ENCODE assay signal across 32 cellular contexts in the genomic region with DNA sequence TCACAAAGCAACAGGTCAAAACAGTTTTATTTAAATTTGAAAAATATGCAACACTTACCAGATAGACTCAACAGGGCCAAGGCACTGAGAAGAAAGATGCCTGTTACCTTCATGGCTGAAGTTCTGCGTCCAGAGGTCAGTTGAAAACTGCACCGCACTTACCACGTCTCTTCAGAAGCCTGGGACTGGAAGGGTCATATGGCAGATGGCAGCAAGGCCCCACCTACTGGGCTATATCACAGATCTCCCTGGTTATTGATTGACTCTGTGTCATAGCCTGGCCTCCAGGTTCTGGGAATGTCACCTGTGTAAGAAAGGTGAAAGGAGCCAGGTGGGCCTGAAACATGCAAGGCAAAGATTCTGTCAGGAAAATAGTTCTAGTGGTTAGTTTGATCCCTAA. TPM values are rescaled to one million over a fixed set of nuclear protein-coding genes. Genes with fewer than 3 reads are reported as not detected.
DNase-seq lines count a peak whose midpoint lies in the region; ATAC-seq and TF ChIP-seq lines count a peak whose summit lies in the region.
"Had no signal": no experiment of that assay in that cellular context is flagged by ENCODE, and none has a peak within 500 bp of the region (broad histone marks: within the 10 kb centered on the region; RNA-seq: fewer than 3 reads in every experiment).

A gene with protein sequence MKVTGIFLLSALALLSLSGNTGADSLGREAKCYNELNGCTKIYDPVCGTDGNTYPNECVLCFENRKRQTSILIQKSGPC (minus strand): TSS at position 207 of the 400 bp plus-strand sequence. CDS start 94 bp downstream, at position 113.

- peak within 1 kb of the TSS; percentile 52; the same call in 1 of the 2 replicates for H2BK15ac ChIP-seq in H9 (ENCODE audit: low read depth, low read length)

- peak within 1 kb of the TSS; percentile 66 to 69 for H3K4me3 ChIP-seq in body of pancreas
- no peak within 1 kb of the TSS for H3K4me3 ChIP-seq in mucosa of descending colon
- H3K4me3 ChIP-seq in upper lobe of left lung: no peak within 1 kb of the TSS
- H3K4me3 ChIP-seq: ascending aorta, BLaER1, cardiac muscle cell, coronary artery, HAP-1, left ventricle myocardium inferior had no signal

- no peak within 1 kb of the TSS for H3K4me2 ChIP-seq in H9 (ENCODE audit: insufficient read depth, insufficient read length, low read length)
- H3K4me2 ChIP-seq: BLaER1 had no signal

- no peak within 1 kb of the TSS for H2AFZ ChIP-seq in H9 (ENCODE audit: low read length)

- H3K4me1 Mint-ChIP-seq in H9: no peaks in the 10 kb centered on the region
- H3K4me1 Mint-ChIP-seq in type B pancreatic cell (ENCODE audit: unreplicated experiment): no peaks in the 10 kb centered on the region
- H3K4me1 Mint-ChIP-seq: mesothelial cell of epicardium, T-helper 17 cell had no signal

- no peak within 1 kb of the TSS for H2BK12ac ChIP-seq in H9 (ENCODE audit: insufficient read length, low read depth, low read length)

- intact Hi-C loops in body of pancreas (cut with DNase I): no loop called here
- intact Hi-C loops in mucosa of descending colon (cut with DNase I, micrococcal nuclease): no loop called here

- TF ChIP-seq CTCF in H9 (conservative IDR thresholded peaks at IDR 0.05): no peak
- TF ChIP-seq CTCF in body of pancreas (IDR thresholded peaks at IDR 0.05): peak in 3 of 7 experiments; percentile 7 to 29 (median 19)
- TF ChIP-seq CTCF in mucosa of descending colon (IDR thresholded peaks at IDR 0.05): no peak
- no peak for TF ChIP-seq CTCF in type B pancreatic cell (conservative IDR thresholded peaks at IDR 0.05)
- TF ChIP-seq CTCF in upper lobe of left lung (IDR thresholded peaks at IDR 0.05): no peak

- H3K23ac ChIP-seq in H9 (ENCODE audit: insufficient read length, low read depth, low read length): no peak within 1 kb of the TSS

- H3K27ac ChIP-seq in H9 (ENCODE audit: insufficient read length, low read depth, low read length) (no peak within 1 kb of the TSS), body of pancreas (peak within 1 kb of the TSS; percentile 52 to 83 (median 74)), upper lobe of left lung (no peak within 1 kb of the TSS)
- H3K27ac ChIP-seq: ascending aorta, BLaER1, cardiac muscle cell, coronary artery, left ventricle myocardium inferior had no signal

- ATAC-seq in body of pancreas (peak; percentile 82), mucosa of descending colon (peak; percentile 97), upper lobe of left lung (ENCODE audit: low FRiP score in 2 of 2) (no peak)
- ATAC-seq: activated naive CD4-positive, alpha-beta T cell treated with anti-CD3 and anti-CD28 coated beads, Interleukin-2, amount 50 U/mL, for 72 hours; effector memory CD8-positive, alpha-beta T cell; natural killer cell treated with Interleukin-12 subunit alpha and Interleukin-12 subunit beta and Interleukin-15 and Interleukin-18, amount 100 ng/mL, for 72 hours; SK-N-SH treated with all-trans-retinoic acid at 6 μM for 48 hours; T-helper 17 cell had no signal

- H3K4me1 ChIP-seq in H9 (ENCODE audit: insufficient read depth, low read length) (no peaks in the 10 kb centered on the region), body of pancreas (peaks cover 40% of the 10 kb centered on the region), mucosa of descending colon (ENCODE audit: low read depth) (peaks cover 5% of the 10 kb centered on the region), upper lobe of left lung (no peaks in the 10 kb centered on the region)
- H3K4me1 ChIP-seq: ascending aorta, BLaER1, HAP-1, left ventricle myocardium inferior had no signal

- no peak within 1 kb of the TSS for H2AK5ac ChIP-seq in H9 (ENCODE audit: insufficient read length, low read length)

- no peak within 1 kb of the TSS for H3K9ac ChIP-seq in H9 (ENCODE audit: extremely low read depth, insufficient read length, low read length)
- H3K9ac ChIP-seq: BLaER1 had no signal

- H4K5ac ChIP-seq in H9 (ENCODE audit: insufficient read length, low read depth, low read length): no peak within 1 kb of the TSS

- H4K8ac ChIP-seq in H9 (replicated peaks; ENCODE audit: insufficient read length, low read depth, low read length): no peak within 1 kb of the TSS

- H3K27ac Mint-ChIP-seq in H9 (no peak within 1 kb of the TSS), type B pancreatic cell (no peak within 1 kb of the TSS)
- H3K27ac Mint-ChIP-seq: activated naive CD4-positive, alpha-beta T cell treated with anti-CD3 and anti-CD28 coated beads, Interleukin-2, amount 50 U/mL, for 72 hours; activated T-helper 2 cell treated with anti-CD3 and anti-CD28 coated beads, Interferon-gamma antibody, Interleukin-2, Interleukin-4, amounts not matched to agents 10 μg/mL and 5 μg/mL and 100 μg/mL, durations not matched to agents 14 hours and 24 hours and 36 hours; effector memory CD8-positive, alpha-beta T cell; mesothelial cell of epicardium; natural killer cell treated with Interleukin-12 subunit alpha and Interleukin-12 subunit beta and Interleukin-15 and Interleukin-18, amount 100 ng/mL, for 72 hours; T-helper 17 cell had no signal

- no peaks in the 10 kb centered on the region for H4K20me1 ChIP-seq in H9 (ENCODE audit: control insufficient read depth, insufficient read depth, insufficient read length)
- H4K20me1 ChIP-seq: BLaER1 had no signal

- H3K9me3 ChIP-seq in H9 (ENCODE audit: control insufficient read depth, low read depth, low read length) (no peaks in the 10 kb centered on the region), body of pancreas (no peaks in the 10 kb centered on the region), mucosa of descending colon (no peaks in the 10 kb centered on the region), upper lobe of left lung (no peaks in the 10 kb centered on the region)
- H3K9me3 ChIP-seq: ascending aorta, BLaER1, HAP-1, left ventricle myocardium inferior had no signal

- no peak within 1 kb of the TSS for H4K91ac ChIP-seq in H9 (ENCODE audit: insufficient read length, low read depth, low read length)

- H3K79me2 ChIP-seq in H9 (ENCODE audit: insufficient read depth, low read length): no peaks in the 10 kb centered on the region

- no peak within 1 kb of the TSS for H3K4ac ChIP-seq in H9 (ENCODE audit: low read depth, low read length)

- H3K27me3 Mint-ChIP-seq in H9 (ENCODE audit: low read depth) (no peaks in the 10 kb centered on the region), type B pancreatic cell (peaks cover 5% of the 10 kb centered on the region)

- no peak for DNase-seq in H9
- peak; percentile 88 to 96 (median 92) for DNase-seq in body of pancreas
- DNase-seq in mucosa of descending colon: peak; percentile 65 to 75 (median 65)
- DNase-seq in type B pancreatic cell (ENCODE audit: extremely low spot score, unreplicated experiment): no peak
- no peak for DNase-seq in anterior cingulate cortex (lab: John Stamatoyannopoulos, UW)
- DNase-seq in upper lobe of left lung: no peak
- DNase-seq in cerebellum (ENCODE audit: low spot score): no peak
- no peak for DNase-seq in activated CD8-positive, alpha-beta memory T cell treated with anti-CD3 and anti-CD28 coated beads for 24 hours
- DNase-seq: activated T-cell treated with anti-CD3 and anti-CD28 coated beads for 4 hours; DMS79; effector memory CD8-positive, alpha-beta T cell; left ventricle myocardium inferior; MM.1S; NCI-H1105 treated with DMSO at 0.1 percent for 48 hours; NCI-H1930; NCI-H2171 treated with DMSO at 0.1 percent for 48 hours; NCI-H510A; occipital lobe; stimulated activated naive CD4-positive, alpha-beta T cell; T-helper 17 cell had no signal

- no peaks in the 10 kb centered on the region for H3K23me2 ChIP-seq in H9 (ENCODE audit: insufficient read length, low read depth, low read length, poor library complexity, severe bottlenecking)

- WGBS in H9 (ENCODE audit: extremely low coverage, insufficient read length, low lambda C conversion rate): no CpG with 5 or more reads among the region's 3 CpGs
- WGBS in body of pancreas, 2 donors: 27 to 57% methylated on average over 3 of the region's 3 CpGs
- 95 to 96% methylated on average over 3 of the region's 3 CpGs for WGBS in upper lobe of left lung, 2 donors

- H3T11ph ChIP-seq in H9 (ENCODE audit: low read length): no peak within 1 kb of the TSS

- no peak within 1 kb of the TSS for H2BK20ac ChIP-seq in H9 (ENCODE audit: low read depth, low read length, poor library complexity, severe bottlenecking)

- no peaks in the 10 kb centered on the region for H3K79me1 ChIP-seq in H9 (ENCODE audit: insufficient read depth, low read depth, low read length, poor library complexity, severe bottlenecking)

- H3K4me3 Mint-ChIP-seq in H9 (no peak within 1 kb of the TSS), type B pancreatic cell (peak within 1 kb of the TSS; percentile 71)
- H3K4me3 Mint-ChIP-seq: effector memory CD8-positive, alpha-beta T cell; mesothelial cell of epicardium; natural killer cell treated with Interleukin-12 subunit alpha and Interleukin-12 subunit beta and Interleukin-15 and Interleukin-18, amount 100 ng/mL, for 72 hours; T-helper 17 cell had no signal

- H3K27me3 ChIP-seq in H9 (ENCODE audit: insufficient read depth, low read length): no peaks in the 10 kb centered on the region
- H3K27me3 ChIP-seq in body of pancreas: no peaks in the 10 kb centered on the region
- H3K27me3 ChIP-seq in upper lobe of left lung: no peaks in the 10 kb centered on the region
- H3K27me3 ChIP-seq: ascending aorta, BLaER1, cardiac muscle cell had no signal

- no peak for TF ChIP-seq EP300 in upper lobe of left lung (IDR thresholded peaks at IDR 0.05)

- no peaks in the 10 kb centered on the region for H3K9me3 Mint-ChIP-seq in H9
- H3K9me3 Mint-ChIP-seq in type B pancreatic cell: no peaks in the 10 kb centered on the region
- H3K9me3 Mint-ChIP-seq: activated naive CD4-positive, alpha-beta T cell treated with anti-CD3 and anti-CD28 coated beads, Interleukin-2, amount 50 U/mL, for 72 hours; activated T-helper 2 cell treated with anti-CD3 and anti-CD28 coated beads, Interferon-gamma antibody, Interleukin-2, Interleukin-4, amounts not matched to agents 10 μg/mL and 5 μg/mL and 100 μg/mL, durations not matched to agents 14 hours and 24 hours and 36 hours; effector memory CD8-positive, alpha-beta T cell; mesothelial cell of epicardium; natural killer cell treated with Interleukin-12 subunit alpha and Interleukin-12 subunit beta and Interleukin-15 and Interleukin-18, amount 100 ng/mL, for 72 hours had no signal

- no peak within 1 kb of the TSS for H3K14ac ChIP-seq in H9 (ENCODE audit: insufficient read depth, low read length)

- no peak within 1 kb of the TSS for H2BK5ac ChIP-seq in H9 (ENCODE audit: insufficient read length, low read length)

- H2BK120ac ChIP-seq in H9 (ENCODE audit: low read depth, low read length, poor library complexity, severe bottlenecking): no peak within 1 kb of the TSS

- H3K56ac ChIP-seq in H9 (ENCODE audit: insufficient read length, low read depth, low read length): no peak within 1 kb of the TSS

- no peak within 1 kb of the TSS for H3K18ac ChIP-seq in H9 (ENCODE audit: insufficient read length, low read depth, low read length)

- TF ChIP-seq POLR2A in body of pancreas (IDR thresholded peaks at IDR 0.05): peak; percentile 86 to 99 (median 99)
- no peak for TF ChIP-seq POLR2A in upper lobe of left lung (IDR thresholded peaks at IDR 0.05)

- H3K36me3 ChIP-seq in body of pancreas (replicated peaks in 1 of 2; ENCODE audit: insufficient read depth in 1 of 2, low read depth in 2 of 2) (no peaks in the 10 kb centered on the region), mucosa of descending colon (ENCODE audit: low read depth) (no peaks in the 10 kb centered on the region), upper lobe of left lung (no peaks in the 10 kb centered on the region)
- H3K36me3 ChIP-seq: ascending aorta, BLaER1, cardiac muscle cell, HAP-1, left ventricle myocardium inferior had no signal

- H3K36me3 Mint-ChIP-seq in H9 (ENCODE audit: insufficient read depth in 1 of 3, low read depth in 3 of 3) (no peaks in the 10 kb centered on the region), type B pancreatic cell (no peaks in the 10 kb centered on the region)
- H3K36me3 Mint-ChIP-seq: activated naive CD4-positive, alpha-beta T cell treated with anti-CD3 and anti-CD28 coated beads, Interleukin-2, amount 50 U/mL, for 72 hours; mesothelial cell of epicardium; natural killer cell treated with Interleukin-12 subunit alpha and Interleukin-12 subunit beta and Interleukin-15 and Interleukin-18, amount 100 ng/mL, for 72 hours had no signal

RNA-seq across cellular contexts. Expression of the gene that starts here (rescaled TPM):
- total RNA-seq in H9 (2021) (2.0 and 3.1 TPM in 2 replicates), body of pancreas (1,000 to 10,000 TPM; 3,901 to 5,969 TPM), mucosa of descending colon (1,000 to 10,000 TPM in 1 of 3 donors, 100 to 1,000 TPM in 2; 254 to 1,081 (median 273) TPM), type B pancreatic cell (ENCODE audit: low replicate concordance) (613 and 930 TPM in 2 replicates), upper lobe of left lung (10 to 100 TPM in 2 of 6 donors, not detected in 4; 10.0 to 14.3 TPM), cerebellum (not detected)
- total RNA-seq: activated naive CD4-positive, alpha-beta T cell treated with anti-CD3 and anti-CD28 coated beads, Interleukin-2, amount 50 U/mL, for 72 hours; activated T-helper 2 cell treated with anti-CD3 and anti-CD28 coated beads, Interferon-gamma antibody, Interleukin-2, Interleukin-4, amounts not matched to agents 10 μg/mL and 5 μg/mL and 100 μg/mL, durations not matched to agents 14 hours and 24 hours and 36 hours; ascending aorta; cardiac muscle cell; glomerular endothelial cell; natural killer cell treated with Interleukin-12 subunit alpha and Interleukin-12 subunit beta and Interleukin-15 and Interleukin-18, amount 100 ng/mL, for 72 hours; occipital lobe; skeletal muscle tissue; T-helper 17 cell had no signal

Comparison
In these comparisons a context has a peak if more than half of its experiments do, and no peak if none do; other contexts are left out.
1. RNA of the gene that starts here (total RNA-seq): 3,901 to 5,969 TPM in body of pancreas, 613 to 930 TPM in type B pancreatic cell and 254 to 1,081 TPM in mucosa of descending colon; 2.0 to 3.1 TPM in H9, 10.0 to 14.3 TPM in upper lobe of left lung and not detected in cerebellum (single experiment); every median in the first group is over 10 times any median in the second.
2. DNase-seq: peak in body of pancreas (4 of 4) and mucosa of descending colon (3 of 3); none in H9 (single experiment), type B pancreatic cell (single experiment), anterior cingulate cortex (0 of 58), upper lobe of left lung (0 of 2), cerebellum (single experiment) and activated CD8-positive, alpha-beta memory T cell treated with anti-CD3 and anti-CD28 coated beads for 24 hours (single experiment).
3. H3K27ac ChIP-seq: peak in body of pancreas (4 of 4); none in H9 (single experiment) and upper lobe of left lung (0 of 4).
4. ATAC-seq: peak in body of pancreas (single experiment) and mucosa of descending colon (single experiment); none in upper lobe of left lung (0 of 2).
5. H3K4me3 ChIP-seq: peak in body of pancreas (2 of 2); none in mucosa of descending colon (single experiment) and upper lobe of left lung (0 of 4).
6. POLR2A ChIP-seq: peak in body of pancreas (3 of 3); none in upper lobe of left lung (0 of 4).